20 cellular contexts compared by ENCODE assay signal in genomic region chr15:72487070-72487797, GRCh38. TPM values are rescaled to one million over a fixed set of nuclear protein-coding genes. Genes with fewer than 3 reads are reported as not detected.
A peak's percentile ranks its signal among the peaks of the same experiment; 100 is the strongest.
DNase-seq lines count a peak whose midpoint lies in the region; ATAC-seq and TF ChIP-seq lines count a peak whose summit lies in the region.
"Had no signal": no experiment of that assay in that cellular context is flagged by ENCODE, and none has a peak within 500 bp of the region (broad histone marks: within the 10 kb centered on the region; RNA-seq: fewer than 3 reads in every experiment).

No MANE protein-coding gene starts in this region.

- peaks cover 15% of the 10 kb centered on the region for H3K36me3 Mint-ChIP-seq in activated CD8-positive, alpha-beta T cell treated with anti-CD3 and anti-CD28 coated beads for 36 hours (ENCODE audit: low read depth)
- H3K36me3 Mint-ChIP-seq in activated CD8-positive, alpha-beta T cell treated with anti-CD3 and anti-CD28 coated beads, Interleukin-2, amount 10 ng/mL, durations not matched to agents 7 days and 5 days (ENCODE audit: low read depth): peaks cover 24% of the 10 kb centered on the region

- H3K36me3 ChIP-seq in psoas muscle (ENCODE audit: insufficient read depth in 1 of 2, low read depth in 1 of 2): no peaks in the 10 kb centered on the region
- H3K36me3 ChIP-seq: upper lobe of left lung had no signal

- peak overlapping the region; percentile 10 for H3K27ac Mint-ChIP-seq in activated CD8-positive, alpha-beta T cell treated with anti-CD3 and anti-CD28 coated beads for 36 hours
- no peak overlapping the region for H3K27ac Mint-ChIP-seq in activated CD8-positive, alpha-beta T cell treated with anti-CD3 and anti-CD28 coated beads, Interleukin-2, amount 10 ng/mL, durations not matched to agents 7 days and 5 days

- H3K4me1 Mint-ChIP-seq in activated CD8-positive, alpha-beta T cell treated with anti-CD3 and anti-CD28 coated beads for 36 hours (ENCODE audit: low read depth): peaks cover 67% of the 10 kb centered on the region
- peaks cover 5% of the 10 kb centered on the region for H3K4me1 Mint-ChIP-seq in activated CD8-positive, alpha-beta T cell treated with anti-CD3 and anti-CD28 coated beads, Interleukin-2, amount 10 ng/mL, durations not matched to agents 7 days and 5 days (ENCODE audit: low read depth)

- WGBS in psoas muscle, 3 donors: 54 to 76% (median 62%) methylated on average over 1 of the region's 1 CpG

- no peak for DNase-seq in activated CD8-positive, alpha-beta T cell treated with anti-CD3 and anti-CD28 coated beads for 36 hours
- no peak for DNase-seq in activated CD8-positive, alpha-beta T cell treated with anti-CD3 and anti-CD28 coated beads, Interleukin-2, amount 10 ng/mL, durations not matched to agents 7 days and 5 days
- peak; percentile 9 for DNase-seq in RPMI7951 (ENCODE audit: low read depth)
- no peak for DNase-seq in epithelial cell of prostate (ENCODE audit: low read depth, low spot score)
- no peak for DNase-seq in psoas muscle
- no peak for DNase-seq in cerebellar cortex (ENCODE audit: low spot score)
- DNase-seq in OCI-M2 (lab: John Stamatoyannopoulos, UW; ENCODE audit: unreplicated experiment): no peak
- DNase-seq: aorta; DMS53; immature natural killer cell; MM.1S; NCI-H345; retina; stimulated activated naive CD8-positive, alpha-beta T cell treated with anti-CD3 and anti-CD28 coated beads, Interleukin-15, amount 100 ng/mL, for 72 hours; T-helper 1 cell; upper lobe of left lung; WERI-Rb-1 had no signal

- H3K4me3 ChIP-seq in psoas muscle: no peak overlapping the region
- H3K4me3 ChIP-seq: upper lobe of left lung had no signal

- no peak for TF ChIP-seq CTCF in activated CD8-positive, alpha-beta T cell treated with anti-CD3 and anti-CD28 coated beads for 36 hours (IDR thresholded peaks at IDR 0.05)
- no peak for TF ChIP-seq CTCF in psoas muscle (IDR thresholded peaks at IDR 0.05)

- CTCF ChIA-PET in activated CD8-positive, alpha-beta T cell treated with anti-CD3 and anti-CD28 coated beads for 36 hours (lab: Charles Lee): interaction anchor here (1.4 to 1.7 kb wide), 2 partner anchors 9 to 12 kb away, joined by 3 to 5 read pairs; no protein-coding TSS in a partner anchor
- CTCF ChIA-PET in activated CD8-positive, alpha-beta T cell treated with anti-CD3 and anti-CD28 coated beads, Interleukin-2, amount 10 ng/mL, durations not matched to agents 7 days and 5 days (lab: Charles Lee): no interaction called here

- no peaks in the 10 kb centered on the region for H3K27me3 Mint-ChIP-seq in activated CD8-positive, alpha-beta T cell treated with anti-CD3 and anti-CD28 coated beads for 36 hours
- H3K27me3 Mint-ChIP-seq in activated CD8-positive, alpha-beta T cell treated with anti-CD3 and anti-CD28 coated beads, Interleukin-2, amount 10 ng/mL, durations not matched to agents 7 days and 5 days (ENCODE audit: low read depth): no peaks in the 10 kb centered on the region
- H3K27me3 Mint-ChIP-seq: stimulated activated naive CD8-positive, alpha-beta T cell treated with anti-CD3 and anti-CD28 coated beads, Interleukin-15, amount 100 ng/mL, for 72 hours had no signal

- no peaks in the 10 kb centered on the region for H3K27me3 ChIP-seq in psoas muscle (ENCODE audit: insufficient read depth in 3 of 3, low read length in 2 of 3)
- H3K27me3 ChIP-seq: upper lobe of left lung had no signal

- intact Hi-C loops in activated CD8-positive, alpha-beta T cell treated with anti-CD3 and anti-CD28 coated beads for 36 hours (cut with micrococcal nuclease): no loop called here
- intact Hi-C loops in psoas muscle (cut with DNase I): loop anchor here in 1 of 2 donors (5.0 kb wide), 1 partner anchor 45 kb away; no protein-coding TSS in a partner anchor

- POLR2A ChIA-PET in activated CD8-positive, alpha-beta T cell treated with anti-CD3 and anti-CD28 coated beads for 36 hours (lab: Charles Lee): interaction anchor here (1.7 to 2.2 kb wide), 2 partner anchors 12 to 14 kb away, joined by 5 to 9 read pairs; no protein-coding TSS in a partner anchor
- POLR2A ChIA-PET in activated CD8-positive, alpha-beta T cell treated with anti-CD3 and anti-CD28 coated beads, Interleukin-2, amount 10 ng/mL, durations not matched to agents 7 days and 5 days (lab: Charles Lee): no interaction called here

- no peaks in the 10 kb centered on the region for H3K9me3 Mint-ChIP-seq in activated CD8-positive, alpha-beta T cell treated with anti-CD3 and anti-CD28 coated beads for 36 hours
- no peaks in the 10 kb centered on the region for H3K9me3 Mint-ChIP-seq in activated CD8-positive, alpha-beta T cell treated with anti-CD3 and anti-CD28 coated beads, Interleukin-2, amount 10 ng/mL, durations not matched to agents 7 days and 5 days (ENCODE audit: insufficient read depth)
- H3K9me3 Mint-ChIP-seq: immature natural killer cell; neural crest cell; stimulated activated naive CD8-positive, alpha-beta T cell treated with anti-CD3 and anti-CD28 coated beads, Interleukin-15, amount 100 ng/mL, for 72 hours had no signal

- no peak for ATAC-seq in activated CD8-positive, alpha-beta T cell treated with anti-CD3 and anti-CD28 coated beads for 36 hours
- ATAC-seq in activated CD8-positive, alpha-beta T cell treated with anti-CD3 and anti-CD28 coated beads, Interleukin-2, amount 10 ng/mL, durations not matched to agents 7 days and 5 days: no peak
- ATAC-seq in psoas muscle (peak; percentile 32 to 70 (median 58)), HG03565 (IDR thresholded peaks at IDR 0.05; ENCODE audit: unreplicated experiment) (no peak)
- ATAC-seq: stimulated activated naive CD8-positive, alpha-beta T cell treated with anti-CD3 and anti-CD28 coated beads, Interleukin-15, amount 100 ng/mL, for 72 hours had no signal

- H3K9me3 ChIP-seq in psoas muscle: no peaks in the 10 kb centered on the region
- H3K9me3 ChIP-seq: upper lobe of left lung had no signal

- H3K27ac ChIP-seq in epithelial cell of prostate: peak overlapping the region; percentile 34
- H3K27ac ChIP-seq in psoas muscle: peak overlapping the region; percentile 3
- H3K27ac ChIP-seq: 22Rv1, upper lobe of left lung, WERI-Rb-1 had no signal

- no peak overlapping the region for H3K4me3 Mint-ChIP-seq in activated CD8-positive, alpha-beta T cell treated with anti-CD3 and anti-CD28 coated beads for 36 hours
- no peak overlapping the region for H3K4me3 Mint-ChIP-seq in activated CD8-positive, alpha-beta T cell treated with anti-CD3 and anti-CD28 coated beads, Interleukin-2, amount 10 ng/mL, durations not matched to agents 7 days and 5 days
- H3K4me3 Mint-ChIP-seq: neural crest cell; stimulated activated naive CD8-positive, alpha-beta T cell treated with anti-CD3 and anti-CD28 coated beads, Interleukin-15, amount 100 ng/mL, for 72 hours had no signal

- peaks cover 75% of the 10 kb centered on the region for H3K4me1 ChIP-seq in psoas muscle

RNA-seq across cellular contexts. Expression of gene ARIH1, which starts 13.1 kb away (rescaled TPM):
- 100 to 1,000 TPM; 170 to 175 TPM for total RNA-seq in activated CD8-positive, alpha-beta T cell treated with anti-CD3 and anti-CD28 coated beads for 36 hours
- 100 to 1,000 TPM; 110 to 119 TPM for total RNA-seq in activated CD8-positive, alpha-beta T cell treated with anti-CD3 and anti-CD28 coated beads, Interleukin-2, amount 10 ng/mL, durations not matched to agents 7 days and 5 days
- 16.7 and 29.6 TPM in 2 replicates for total RNA-seq in RPMI7951 (2014; rRNA removed; shearing (Covaris generic))
- total RNA-seq in psoas muscle: 100 to 1,000 TPM; 181 to 253 (median 204) TPM
- polyA plus RNA-seq in psoas muscle: 10 to 100 TPM; 35.6 to 75.6 (median 43.8) TPM

Comparison
In these comparisons a context has a peak if more than half of its experiments do, and no peak if none do; other contexts are left out.
1. ATAC-seq: peak in psoas muscle (4 of 4); none in activated CD8-positive, alpha-beta T cell treated with anti-CD3 and anti-CD28 coated beads for 36 hours (single experiment), activated CD8-positive, alpha-beta T cell treated with anti-CD3 and anti-CD28 coated beads, Interleukin-2, amount 10 ng/mL, durations not matched to agents 7 days and 5 days (single experiment) and HG03565 (single experiment).